In genomic region chr5:75620184-75620959, GRCh38 we compare ENCODE assay signal across 17 cellular contexts. TPM values are rescaled to one million over a fixed set of nuclear protein-coding genes. Genes with fewer than 3 reads are reported as not detected.
"Had no signal": no experiment of that assay in that cellular context is flagged by ENCODE, and none has a peak within 500 bp of the region (broad histone marks: within the 10 kb centered on the region; RNA-seq: fewer than 3 reads in every experiment).

No MANE protein-coding gene starts in this region.

- DNase-seq: activated CD4-positive, alpha-beta T cell treated with anti-CD3 and anti-CD28 coated beads, Interleukin-2, amount 10 ng/mL, durations not matched to agents 7 days and 5 days; activated CD8-positive, alpha-beta memory T cell treated with anti-CD3 and anti-CD28 coated beads for 24 hours; activated naive CD4-positive, alpha-beta T cell treated with anti-CD3 and anti-CD28 coated beads for 36 hours; activated T-cell treated with anti-CD3 and anti-CD28 coated beads for 4 hours; cortex of kidney; effector memory CD8-positive, alpha-beta T cell; hippocampal formation; left cardiac atrium; mammary epithelial cell; natural killer cell; nucleus accumbens; stimulated activated CD4-positive, alpha-beta T cell treated with anti-CD3 and anti-CD28 coated beads, Interleukin-4, amount 100 ng/mL, for 1 hour; T-helper 9 cell; testis had no signal

- H3K9me3 ChIP-seq: testis had no signal

- H3K4me3 ChIP-seq: testis had no signal

- H3K27me3 ChIP-seq: testis had no signal

- H3K27ac ChIP-seq: testis had no signal

- ATAC-seq: activated T-helper 17 cell treated with anti-CD3 and anti-CD28 coated beads, Interleukin-2, amount 50 U/mL, for 72 hours; effector memory CD8-positive, alpha-beta T cell; left cardiac atrium; natural killer cell; WTC11 had no signal

- FAIRE-seq: urothelium cell line had no signal

RNA-seq across cellular contexts. Expression of gene ANKDD1B, which starts 9.1 kb away (rescaled TPM):
- total RNA-seq: activated naive CD4-positive, alpha-beta T cell treated with anti-CD3 and anti-CD28 coated beads for 36 hours had no signal
